In the genomic region with DNA sequence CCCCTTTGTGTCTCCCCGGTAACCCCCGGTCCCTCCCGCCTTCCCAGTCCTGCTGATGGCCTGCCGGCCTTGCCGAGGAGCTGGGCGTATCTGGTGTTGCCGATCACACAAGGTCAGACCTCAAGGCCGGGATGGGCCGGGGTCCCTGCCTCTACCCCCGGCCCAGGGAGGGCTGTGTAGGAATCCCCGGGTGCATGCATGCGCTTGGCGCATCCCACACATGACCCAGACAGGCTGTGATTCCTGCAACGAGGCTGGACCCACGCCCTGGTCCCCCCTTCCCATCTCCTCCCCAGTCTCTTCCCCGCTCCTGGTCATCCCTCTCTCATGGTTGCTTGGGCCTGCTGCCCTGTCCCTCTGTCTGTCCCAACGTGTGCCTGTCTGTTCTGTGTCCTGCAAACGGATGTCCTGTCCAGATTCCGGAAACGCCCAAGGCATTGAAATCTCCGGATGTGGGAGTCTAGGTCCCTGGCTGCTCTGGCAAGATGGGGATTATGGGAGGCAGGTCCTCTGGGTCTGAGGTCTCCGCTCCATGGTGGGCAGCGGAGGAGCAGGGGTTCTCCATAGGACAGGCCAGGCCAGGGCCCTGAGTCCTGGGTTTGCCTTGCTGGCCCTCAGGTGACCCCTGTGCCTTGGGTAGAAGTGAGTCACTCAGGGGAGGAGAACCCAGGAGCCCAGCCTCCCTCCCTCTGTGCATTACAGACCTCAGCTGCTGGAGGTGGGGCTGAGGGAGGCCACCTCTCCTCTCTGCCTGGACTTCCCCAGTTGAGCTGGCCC, we compare ENCODE assay signal across 1 cellular context.
TF ChIP-seq lines count a peak whose summit lies in the region.

No MANE protein-coding gene starts in this region.

TF ChIP-seq in HepG2, 621 proteins besides CTCF, POLR2A, EP300 and RAD21 (continues in another document):
- TF ChIP-seq ZNF724P (CRISPR knock-in tag; IDR thresholded peaks at IDR 0.05; ENCODE audit: borderline replicate concordance), result 0 out of 2 replicates have a peak, but pooled peaks have one; percentile 40
- no peak for TF ChIP-seq CENPX (CRISPR knock-in tag; IDR thresholded peaks at IDR 0.05)
- peak; percentile 61; the same call in 1 of the 2 replicates for TF ChIP-seq SAP130 (CRISPR knock-in tag; IDR thresholded peaks at IDR 0.05; ENCODE audit: low read depth)
- TF ChIP-seq, protein P1, sequence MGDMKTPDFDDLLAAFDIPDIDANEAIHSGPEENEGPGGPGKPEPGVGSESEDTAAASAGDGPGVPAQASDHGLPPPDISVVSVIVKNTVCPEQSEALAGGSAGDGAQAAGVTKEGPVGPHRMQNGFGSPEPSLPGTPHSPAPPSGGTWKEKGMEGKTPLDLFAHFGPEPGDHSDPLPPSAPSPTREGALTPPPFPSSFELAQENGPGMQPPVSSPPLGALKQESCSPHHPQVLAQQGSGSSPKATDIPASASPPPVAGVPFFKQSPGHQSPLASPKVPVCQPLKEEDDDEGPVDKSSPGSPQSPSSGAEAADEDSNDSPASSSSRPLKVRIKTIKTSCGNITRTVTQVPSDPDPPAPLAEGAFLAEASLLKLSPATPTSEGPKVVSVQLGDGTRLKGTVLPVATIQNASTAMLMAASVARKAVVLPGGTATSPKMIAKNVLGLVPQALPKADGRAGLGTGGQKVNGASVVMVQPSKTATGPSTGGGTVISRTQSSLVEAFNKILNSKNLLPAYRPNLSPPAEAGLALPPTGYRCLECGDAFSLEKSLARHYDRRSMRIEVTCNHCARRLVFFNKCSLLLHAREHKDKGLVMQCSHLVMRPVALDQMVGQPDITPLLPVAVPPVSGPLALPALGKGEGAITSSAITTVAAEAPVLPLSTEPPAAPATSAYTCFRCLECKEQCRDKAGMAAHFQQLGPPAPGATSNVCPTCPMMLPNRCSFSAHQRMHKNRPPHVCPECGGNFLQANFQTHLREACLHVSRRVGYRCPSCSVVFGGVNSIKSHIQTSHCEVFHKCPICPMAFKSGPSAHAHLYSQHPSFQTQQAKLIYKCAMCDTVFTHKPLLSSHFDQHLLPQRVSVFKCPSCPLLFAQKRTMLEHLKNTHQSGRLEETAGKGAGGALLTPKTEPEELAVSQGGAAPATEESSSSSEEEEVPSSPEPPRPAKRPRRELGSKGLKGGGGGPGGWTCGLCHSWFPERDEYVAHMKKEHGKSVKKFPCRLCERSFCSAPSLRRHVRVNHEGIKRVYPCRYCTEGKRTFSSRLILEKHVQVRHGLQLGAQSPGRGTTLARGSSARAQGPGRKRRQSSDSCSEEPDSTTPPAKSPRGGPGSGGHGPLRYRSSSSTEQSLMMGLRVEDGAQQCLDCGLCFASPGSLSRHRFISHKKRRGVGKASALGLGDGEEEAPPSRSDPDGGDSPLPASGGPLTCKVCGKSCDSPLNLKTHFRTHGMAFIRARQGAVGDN (CRISPR knock-in tag; IDR thresholded peaks at IDR 0.05), result peak; percentile 78
- TF ChIP-seq, protein P2, sequence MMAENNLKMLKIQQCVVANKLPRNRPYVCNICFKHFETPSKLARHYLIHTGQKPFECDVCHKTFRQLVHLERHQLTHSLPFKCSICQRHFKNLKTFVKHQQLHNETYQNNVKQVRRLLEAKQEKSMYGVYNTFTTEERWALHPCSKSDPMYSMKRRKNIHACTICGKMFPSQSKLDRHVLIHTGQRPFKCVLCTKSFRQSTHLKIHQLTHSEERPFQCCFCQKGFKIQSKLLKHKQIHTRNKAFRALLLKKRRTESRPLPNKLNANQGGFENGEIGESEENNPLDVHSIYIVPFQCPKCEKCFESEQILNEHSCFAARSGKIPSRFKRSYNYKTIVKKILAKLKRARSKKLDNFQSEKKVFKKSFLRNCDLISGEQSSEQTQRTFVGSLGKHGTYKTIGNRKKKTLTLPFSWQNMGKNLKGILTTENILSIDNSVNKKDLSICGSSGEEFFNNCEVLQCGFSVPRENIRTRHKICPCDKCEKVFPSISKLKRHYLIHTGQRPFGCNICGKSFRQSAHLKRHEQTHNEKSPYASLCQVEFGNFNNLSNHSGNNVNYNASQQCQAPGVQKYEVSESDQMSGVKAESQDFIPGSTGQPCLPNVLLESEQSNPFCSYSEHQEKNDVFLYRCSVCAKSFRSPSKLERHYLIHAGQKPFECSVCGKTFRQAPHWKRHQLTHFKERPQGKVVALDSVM (CRISPR knock-in tag; IDR thresholded peaks at IDR 0.05), result peak; percentile 82
- TF ChIP-seq ZNF792 (CRISPR knock-in tag; IDR thresholded peaks at IDR 0.05), result 0 out of 2 replicates have a peak, but pooled peaks have one; percentile 36
- no peak for TF ChIP-seq CBX5 (CRISPR knock-in tag; IDR thresholded peaks at IDR 0.05; ENCODE audit: borderline replicate concordance)
- TF ChIP-seq ZBTB7A (CRISPR knock-in tag; IDR thresholded peaks at IDR 0.05), result 0 out of 2 replicates have a peak, but pooled peaks have one; percentile 15
- 0 out of 2 replicates have a peak, but pooled peaks have one; percentile 18 for TF ChIP-seq RCOR2 (CRISPR knock-in tag; IDR thresholded peaks at IDR 0.05)
- TF ChIP-seq ATF7 (IDR thresholded peaks at IDR 0.05), result no peak
- TF ChIP-seq ATF7 (CRISPR knock-in tag; IDR thresholded peaks at IDR 0.05), result 0 out of 2 replicates have a peak, but pooled peaks have one; percentile 48
- 0 out of 2 replicates have a peak, but pooled peaks have one; percentile 51 for TF ChIP-seq ZZZ3 (CRISPR knock-in tag; IDR thresholded peaks at IDR 0.05; ENCODE audit: borderline replicate concordance)
- peak; percentile 61; the same call in 1 of the 2 replicates for TF ChIP-seq POLR2G (IDR thresholded peaks at IDR 0.05; ENCODE audit: low read depth, low read length)
- TF ChIP-seq, protein P3, sequence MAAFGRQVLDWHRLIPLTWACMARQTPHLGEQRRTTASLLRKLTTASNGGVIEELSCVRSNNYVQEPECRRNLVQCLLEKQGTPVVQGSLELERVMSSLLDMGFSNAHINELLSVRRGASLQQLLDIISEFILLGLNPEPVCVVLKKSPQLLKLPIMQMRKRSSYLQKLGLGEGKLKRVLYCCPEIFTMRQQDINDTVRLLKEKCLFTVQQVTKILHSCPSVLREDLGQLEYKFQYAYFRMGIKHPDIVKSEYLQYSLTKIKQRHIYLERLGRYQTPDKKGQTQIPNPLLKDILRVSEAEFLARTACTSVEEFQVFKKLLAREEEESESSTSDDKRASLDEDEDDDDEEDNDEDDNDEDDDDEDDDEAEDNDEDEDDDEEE (CRISPR knock-in tag; IDR thresholded peaks at IDR 0.05), result 0 out of 2 replicates have a peak, but pooled peaks have one; percentile 23
- TF ChIP-seq ZFX (CRISPR knock-in tag; IDR thresholded peaks at IDR 0.05; ENCODE audit: low read depth), result peak; percentile 73
- TF ChIP-seq, protein P4, sequence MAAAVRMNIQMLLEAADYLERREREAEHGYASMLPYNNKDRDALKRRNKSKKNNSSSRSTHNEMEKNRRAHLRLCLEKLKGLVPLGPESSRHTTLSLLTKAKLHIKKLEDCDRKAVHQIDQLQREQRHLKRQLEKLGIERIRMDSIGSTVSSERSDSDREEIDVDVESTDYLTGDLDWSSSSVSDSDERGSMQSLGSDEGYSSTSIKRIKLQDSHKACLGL (CRISPR knock-in tag; IDR thresholded peaks at IDR 0.05), result 0 out of 2 replicates have a peak, but pooled peaks have one; percentile 56
- TF ChIP-seq, protein P5, sequence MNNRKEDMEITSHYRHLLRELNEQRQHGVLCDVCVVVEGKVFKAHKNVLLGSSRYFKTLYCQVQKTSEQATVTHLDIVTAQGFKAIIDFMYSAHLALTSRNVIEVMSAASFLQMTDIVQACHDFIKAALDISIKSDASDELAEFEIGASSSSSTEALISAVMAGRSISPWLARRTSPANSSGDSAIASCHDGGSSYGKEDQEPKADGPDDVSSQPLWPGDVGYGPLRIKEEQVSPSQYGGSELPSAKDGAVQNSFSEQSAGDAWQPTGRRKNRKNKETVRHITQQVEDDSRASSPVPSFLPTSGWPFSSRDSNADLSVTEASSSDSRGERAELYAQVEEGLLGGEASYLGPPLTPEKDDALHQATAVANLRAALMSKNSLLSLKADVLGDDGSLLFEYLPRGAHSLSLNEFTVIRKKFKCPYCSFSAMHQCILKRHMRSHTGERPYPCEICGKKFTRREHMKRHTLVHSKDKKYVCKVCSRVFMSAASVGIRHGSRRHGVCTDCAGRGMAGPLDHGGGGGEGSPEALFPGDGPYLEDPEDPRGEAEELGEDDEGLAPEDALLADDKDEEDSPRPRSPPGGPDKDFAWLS (CRISPR knock-in tag; IDR thresholded peaks at IDR 0.05; ENCODE audit: borderline replicate concordance), result 0 out of 2 replicates have a peak, but pooled peaks have one; percentile 68
- peak; percentile 49; the same call in 1 of the 2 replicates for TF ChIP-seq RXRB (CRISPR knock-in tag; IDR thresholded peaks at IDR 0.05; ENCODE audit: borderline replicate concordance)
- peak; percentile 20; the same call in 1 of the 2 replicates for TF ChIP-seq GABPA (IDR thresholded peaks at IDR 0.05; ENCODE audit: low read depth, low read length)
- TF ChIP-seq GABPA (CRISPR knock-in tag; IDR thresholded peaks at IDR 0.05; ENCODE audit: low read depth), result peak; percentile 57; the same call in 1 of the 2 replicates
- TF ChIP-seq, protein P6, sequence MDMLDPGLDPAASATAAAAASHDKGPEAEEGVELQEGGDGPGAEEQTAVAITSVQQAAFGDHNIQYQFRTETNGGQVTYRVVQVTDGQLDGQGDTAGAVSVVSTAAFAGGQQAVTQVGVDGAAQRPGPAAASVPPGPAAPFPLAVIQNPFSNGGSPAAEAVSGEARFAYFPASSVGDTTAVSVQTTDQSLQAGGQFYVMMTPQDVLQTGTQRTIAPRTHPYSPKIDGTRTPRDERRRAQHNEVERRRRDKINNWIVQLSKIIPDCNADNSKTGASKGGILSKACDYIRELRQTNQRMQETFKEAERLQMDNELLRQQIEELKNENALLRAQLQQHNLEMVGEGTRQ (IDR thresholded peaks at IDR 0.05; ENCODE audit: low read depth, low read length), result no peak
- TF ChIP-seq, protein P6 (CRISPR knock-in tag; IDR thresholded peaks at IDR 0.05; ENCODE audit: borderline replicate concordance), result 0 out of 2 replicates have a peak, but pooled peaks have one; percentile 1
- peak; percentile 15 for TF ChIP-seq XRCC5 (optimal IDR thresholded peaks at IDR 0.05; ENCODE audit: low read length)
- TF ChIP-seq MYC (CRISPR knock-in tag; IDR thresholded peaks at IDR 0.05; ENCODE audit: borderline replicate concordance), result no peak
- no peak for TF ChIP-seq SOX6 (IDR thresholded peaks at IDR 0.05)
- peak; percentile 26; the same call in 1 of the 2 replicates for TF ChIP-seq SOX6 (CRISPR knock-in tag; IDR thresholded peaks at IDR 0.05)
- 0 out of 2 replicates have a peak, but pooled peaks have one; percentile 64 for TF ChIP-seq ZNF230 (CRISPR knock-in tag; IDR thresholded peaks at IDR 0.05)
- peak; percentile 83 for TF ChIP-seq SP5 (CRISPR knock-in tag; IDR thresholded peaks at IDR 0.05; ENCODE audit: borderline replicate concordance, low read depth)
- TF ChIP-seq TAF1 (CRISPR knock-in tag; IDR thresholded peaks at IDR 0.05), result 0 out of 2 replicates have a peak, but pooled peaks have one; percentile 2
- TF ChIP-seq ZNF225 (CRISPR knock-in tag; IDR thresholded peaks at IDR 0.05), result peak; percentile 36; the same call in 1 of the 2 replicates
- TF ChIP-seq, protein P7, sequence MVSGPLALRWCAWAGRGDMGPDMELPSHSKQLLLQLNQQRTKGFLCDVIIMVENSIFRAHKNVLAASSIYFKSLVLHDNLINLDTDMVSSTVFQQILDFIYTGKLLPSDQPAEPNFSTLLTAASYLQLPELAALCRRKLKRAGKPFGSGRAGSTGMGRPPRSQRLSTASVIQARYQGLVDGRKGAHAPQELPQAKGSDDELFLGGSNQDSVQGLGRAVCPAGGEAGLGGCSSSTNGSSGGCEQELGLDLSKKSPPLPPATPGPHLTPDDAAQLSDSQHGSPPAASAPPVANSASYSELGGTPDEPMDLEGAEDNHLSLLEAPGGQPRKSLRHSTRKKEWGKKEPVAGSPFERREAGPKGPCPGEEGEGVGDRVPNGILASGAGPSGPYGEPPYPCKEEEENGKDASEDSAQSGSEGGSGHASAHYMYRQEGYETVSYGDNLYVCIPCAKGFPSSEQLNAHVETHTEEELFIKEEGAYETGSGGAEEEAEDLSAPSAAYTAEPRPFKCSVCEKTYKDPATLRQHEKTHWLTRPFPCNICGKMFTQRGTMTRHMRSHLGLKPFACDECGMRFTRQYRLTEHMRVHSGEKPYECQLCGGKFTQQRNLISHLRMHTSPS (CRISPR knock-in tag; IDR thresholded peaks at IDR 0.05; ENCODE audit: low read depth), result no peak
- TF ChIP-seq, protein P8, sequence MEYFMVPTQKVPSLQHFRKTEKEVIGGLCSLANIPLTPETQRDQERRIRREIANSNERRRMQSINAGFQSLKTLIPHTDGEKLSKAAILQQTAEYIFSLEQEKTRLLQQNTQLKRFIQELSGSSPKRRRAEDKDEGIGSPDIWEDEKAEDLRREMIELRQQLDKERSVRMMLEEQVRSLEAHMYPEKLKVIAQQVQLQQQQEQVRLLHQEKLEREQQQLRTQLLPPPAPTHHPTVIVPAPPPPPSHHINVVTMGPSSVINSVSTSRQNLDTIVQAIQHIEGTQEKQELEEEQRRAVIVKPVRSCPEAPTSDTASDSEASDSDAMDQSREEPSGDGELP (IDR thresholded peaks at IDR 0.05; ENCODE audit: borderline replicate concordance, low read depth), result peak; percentile 76; the same call in 1 of the 2 replicates
- peak; percentile 16; the same call in 1 of the 2 replicates for TF ChIP-seq NR2C2 (CRISPR knock-in tag; IDR thresholded peaks at IDR 0.05; ENCODE audit: borderline replicate concordance)
- TF ChIP-seq, protein P9, sequence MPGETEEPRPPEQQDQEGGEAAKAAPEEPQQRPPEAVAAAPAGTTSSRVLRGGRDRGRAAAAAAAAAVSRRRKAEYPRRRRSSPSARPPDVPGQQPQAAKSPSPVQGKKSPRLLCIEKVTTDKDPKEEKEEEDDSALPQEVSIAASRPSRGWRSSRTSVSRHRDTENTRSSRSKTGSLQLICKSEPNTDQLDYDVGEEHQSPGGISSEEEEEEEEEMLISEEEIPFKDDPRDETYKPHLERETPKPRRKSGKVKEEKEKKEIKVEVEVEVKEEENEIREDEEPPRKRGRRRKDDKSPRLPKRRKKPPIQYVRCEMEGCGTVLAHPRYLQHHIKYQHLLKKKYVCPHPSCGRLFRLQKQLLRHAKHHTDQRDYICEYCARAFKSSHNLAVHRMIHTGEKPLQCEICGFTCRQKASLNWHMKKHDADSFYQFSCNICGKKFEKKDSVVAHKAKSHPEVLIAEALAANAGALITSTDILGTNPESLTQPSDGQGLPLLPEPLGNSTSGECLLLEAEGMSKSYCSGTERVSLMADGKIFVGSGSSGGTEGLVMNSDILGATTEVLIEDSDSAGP (CRISPR knock-in tag; IDR thresholded peaks at IDR 0.05; ENCODE audit: borderline replicate concordance), result no peak; the same call in 1 of the 2 replicates
- 0 out of 2 replicates have a peak, but pooled peaks have one; percentile 40 for TF ChIP-seq ZNF337 (CRISPR knock-in tag; IDR thresholded peaks at IDR 0.05; ENCODE audit: borderline replicate concordance, low read depth)
- TF ChIP-seq, protein P10, sequence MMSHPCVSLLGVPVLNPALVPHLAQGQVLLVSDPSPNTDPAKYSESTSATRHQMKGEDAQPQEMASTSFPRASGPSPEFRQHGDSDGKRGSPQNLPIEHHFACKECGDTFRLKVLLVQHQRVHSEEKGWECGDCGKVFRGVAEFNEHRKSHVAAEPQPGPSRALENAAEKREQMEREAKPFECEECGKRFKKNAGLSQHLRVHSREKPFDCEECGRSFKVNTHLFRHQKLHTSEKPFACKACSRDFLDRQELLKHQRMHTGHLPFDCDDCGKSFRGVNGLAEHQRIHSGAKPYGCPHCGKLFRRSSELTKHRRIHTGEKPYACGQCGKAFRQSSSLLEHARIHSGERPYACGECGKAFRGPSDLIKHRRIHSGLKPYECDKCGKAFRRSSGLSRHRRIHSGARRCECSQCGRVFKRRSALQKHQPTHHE (CRISPR knock-in tag; IDR thresholded peaks at IDR 0.05; ENCODE audit: borderline replicate concordance), result no peak
